28 cellular contexts compared by ENCODE assay signal in genomic region chr1:210722410-210723081, GRCh38.
"Had no signal": no experiment of that assay in that cellular context is flagged by ENCODE, and none has a peak within 500 bp of the region (broad histone marks: within the 10 kb centered on the region; RNA-seq: fewer than 3 reads in every experiment).

No MANE protein-coding gene starts in this region.

- H3K9me3 ChIP-seq: ascending aorta, Peyer's patch had no signal

- H3K27ac ChIP-seq: ascending aorta, cardiac muscle cell, Peyer's patch, RWPE1 had no signal

- DNase-seq: activated CD4-positive, alpha-beta T cell treated with anti-CD3 and anti-CD28 coated beads, Interleukin-2, amount 10 ng/mL, durations not matched to agents 7 days and 5 days; activated CD4-positive, alpha-beta T cell treated with anti-CD3 and anti-CD28 coated beads, Interleukin-2, amount 50 U/mL, for 48 hours; activated CD8-positive, alpha-beta T cell treated with anti-CD3 and anti-CD28 coated beads, Interleukin-2, amount 10 ng/mL, durations not matched to agents 7 days and 5 days; activated gamma-delta T cell; activated naive CD4-positive, alpha-beta T cell treated with Interleukin-2 at 50 U/mL for 16 hours; activated naive CD8-positive, alpha-beta T cell treated with anti-CD3 and anti-CD28 coated beads, Interleukin-2, amount 10 ng/mL, durations not matched to agents 7 days and 5 days; activated T-cell treated with anti-CD3 and anti-CD28 coated beads, Interleukin-2, amount 50 U/mL, for 24 hours; amygdala; cerebellar nuclear complex; cortex of kidney; Karpas-422; KBM-7; MM.1S; NCI-H1105 treated with DMSO at 0.1 percent for 48 hours; NCI-H1436; NCI-H1694; NCI-H1930; NCI-H2081 treated with DMSO at 0.1 percent for 48 hours; NCI-H2171; NCI-H510A; NCI-H526; NCI-H774; PC-3; Peyer's patch; SIG-M5 had no signal

- H3K4me1 ChIP-seq: ascending aorta, Peyer's patch had no signal

- H3K4me3 ChIP-seq: ascending aorta, cardiac muscle cell, Peyer's patch had no signal

- H3K27me3 ChIP-seq: ascending aorta, cardiac muscle cell, Peyer's patch had no signal

- H3K36me3 ChIP-seq: ascending aorta, cardiac muscle cell, Peyer's patch had no signal
